36 cellular contexts compared by ENCODE assay signal in genomic region chr2:240888890-240889573, GRCh38. TPM values are rescaled to one million over a fixed set of nuclear protein-coding genes. Genes with fewer than 3 reads are reported as not detected.
"Had no signal": no experiment of that assay in that cellular context is flagged by ENCODE, and none has a peak within 500 bp of the region (broad histone marks: within the 10 kb centered on the region; RNA-seq: fewer than 3 reads in every experiment).

No MANE protein-coding gene starts in this region.

- H3K27me3 Mint-ChIP-seq: activated B cell treated with CpG ODN at 0.5 μM for 24 hours; activated CD4-positive, alpha-beta memory T cell treated with anti-CD3 and anti-CD28 coated beads for 36 hours; activated naive CD4-positive, alpha-beta T cell treated with anti-CD3 and anti-CD28 coated beads, Interleukin-2, amount 10 ng/mL, durations not matched to agents 7 days and 5 days; activated naive CD8-positive, alpha-beta T cell treated with anti-CD3 and anti-CD28 coated beads, Interleukin-2, amount 10 ng/mL, durations not matched to agents 7 days and 5 days had no signal

- ATAC-seq: activated T-cell treated with anti-CD3 and anti-CD28 coated beads, Interleukin-2, amount 50 U/mL, for 4 hours; PC-3 had no signal

- H3K4me1 Mint-ChIP-seq: activated B cell treated with CpG ODN at 0.5 μM for 24 hours; activated naive CD4-positive, alpha-beta T cell treated with anti-CD3 and anti-CD28 coated beads, Interleukin-2, amount 10 ng/mL, durations not matched to agents 7 days and 5 days; activated naive CD8-positive, alpha-beta T cell treated with anti-CD3 and anti-CD28 coated beads, Interleukin-2, amount 10 ng/mL, durations not matched to agents 7 days and 5 days had no signal

- H3K9ac ChIP-seq: KMS-11 had no signal

- H3K4me3 Mint-ChIP-seq: activated B cell treated with CpG ODN at 0.5 μM for 24 hours; activated CD4-positive, alpha-beta memory T cell treated with anti-CD3 and anti-CD28 coated beads for 36 hours; activated naive CD4-positive, alpha-beta T cell treated with anti-CD3 and anti-CD28 coated beads, Interleukin-2, amount 10 ng/mL, durations not matched to agents 7 days and 5 days; activated naive CD8-positive, alpha-beta T cell treated with anti-CD3 and anti-CD28 coated beads, Interleukin-2, amount 10 ng/mL, durations not matched to agents 7 days and 5 days; activated T-cell treated with anti-CD3 and anti-CD28 coated beads, Interleukin-2, amount 50 U/mL, for 4 hours had no signal

- H3K4me1 ChIP-seq: ascending aorta, Peyer's patch had no signal

- H3K36me3 Mint-ChIP-seq: activated CD4-positive, alpha-beta memory T cell treated with anti-CD3 and anti-CD28 coated beads for 36 hours; activated naive CD4-positive, alpha-beta T cell treated with anti-CD3 and anti-CD28 coated beads, Interleukin-2, amount 10 ng/mL, durations not matched to agents 7 days and 5 days; activated naive CD8-positive, alpha-beta T cell treated with anti-CD3 and anti-CD28 coated beads, Interleukin-2, amount 10 ng/mL, durations not matched to agents 7 days and 5 days had no signal

- H3K4me3 ChIP-seq: ascending aorta, cardiac muscle cell, Peyer's patch had no signal

- H3K9me3 ChIP-seq: ascending aorta, Peyer's patch had no signal

- DNase-seq: activated B cell treated with CpG ODN at 0.5 μM for 24 hours; activated CD4-positive, alpha-beta memory T cell treated with anti-CD3 and anti-CD28 coated beads for 36 hours; activated CD4-positive, alpha-beta T cell treated with anti-CD3 and anti-CD28 coated beads for 4 hours; activated CD4-positive, alpha-beta T cell treated with anti-CD3 and anti-CD28 coated beads, Interleukin-2, amount 50 U/mL, for 1 hour; activated CD4-positive, CD25-positive, alpha-beta regulatory T cell treated with anti-CD3 and anti-CD28 coated beads, Interleukin-2, amount 50 U/mL, for 72 hours; activated CD8-positive, alpha-beta memory T cell treated with anti-CD3 and anti-CD28 coated beads, Interleukin-2, amount 50 U/mL, for 4 hours; activated effector memory CD4-positive, alpha-beta T cell treated with Interleukin-2 at 50 U/mL for 16 hours; activated naive CD4-positive, alpha-beta T cell treated with anti-CD3 and anti-CD28 coated beads, Interleukin-2, amount 10 ng/mL, durations not matched to agents 7 days and 5 days; activated naive CD8-positive, alpha-beta T cell treated with anti-CD3 and anti-CD28 coated beads, Interleukin-2, amount 10 ng/mL, durations not matched to agents 7 days and 5 days; activated T-cell treated with anti-CD3 and anti-CD28 coated beads for 4 hours; activated T-cell treated with anti-CD3 and anti-CD28 coated beads, Interleukin-2, amount 50 U/mL, for 4 hours; amygdala; MM.1S; MV-4-11; NCI-H1092; NCI-H1436 treated with DMSO at 0.1 percent for 48 hours; NCI-H1694 treated with DMSO at 0.1 percent for 48 hours; NCI-H2029 treated with DMSO at 0.1 percent for 48 hours; NCI-H2107; NCI-H2171; NCI-H510A; NCI-H526; NCI-H748 treated with DMSO at 0.1 percent for 48 hours; NK-92 treated with Interleukin-12 subunit alpha and Interleukin-12 subunit beta, amount 100 ng/mL, for 24 hours; PC-3; Peyer's patch; RPMI8226; SW 1271; T-helper 1 cell; T-helper 2 cell; T-helper 9 cell had no signal

- H3K36me3 ChIP-seq: ascending aorta, cardiac muscle cell, Peyer's patch had no signal

- H3K27me3 ChIP-seq: ascending aorta, cardiac muscle cell, Peyer's patch had no signal

- H3K27ac ChIP-seq: ascending aorta, cardiac muscle cell, KMS-11, Peyer's patch, VCaP had no signal

- H3K27ac Mint-ChIP-seq: activated B cell treated with CpG ODN at 0.5 μM for 24 hours; activated CD4-positive, alpha-beta memory T cell treated with anti-CD3 and anti-CD28 coated beads for 36 hours; activated naive CD4-positive, alpha-beta T cell treated with anti-CD3 and anti-CD28 coated beads, Interleukin-2, amount 10 ng/mL, durations not matched to agents 7 days and 5 days; activated naive CD8-positive, alpha-beta T cell treated with anti-CD3 and anti-CD28 coated beads, Interleukin-2, amount 10 ng/mL, durations not matched to agents 7 days and 5 days had no signal

- H3K9me3 Mint-ChIP-seq: activated B cell treated with CpG ODN at 0.5 μM for 24 hours; activated CD4-positive, alpha-beta memory T cell treated with anti-CD3 and anti-CD28 coated beads for 36 hours; activated naive CD4-positive, alpha-beta T cell treated with anti-CD3 and anti-CD28 coated beads, Interleukin-2, amount 10 ng/mL, durations not matched to agents 7 days and 5 days; activated T-cell treated with anti-CD3 and anti-CD28 coated beads, Interleukin-2, amount 50 U/mL, for 4 hours had no signal

RNA-seq across cellular contexts. Expression of gene MAB21L4, which starts 6.9 kb away (rescaled TPM):
- total RNA-seq: activated B cell treated with CpG ODN at 0.5 μM for 24 hours; activated CD4-positive, alpha-beta memory T cell treated with anti-CD3 and anti-CD28 coated beads for 36 hours; activated naive CD8-positive, alpha-beta T cell treated with anti-CD3 and anti-CD28 coated beads, Interleukin-2, amount 10 ng/mL, durations not matched to agents 7 days and 5 days; activated T-cell treated with anti-CD3 and anti-CD28 coated beads, Interleukin-2, amount 50 U/mL, for 4 hours; ascending aorta; cardiac muscle cell; LHCN-M2 had no signal
- polyA plus RNA-seq: cardiac muscle cell had no signal

RNA-seq across cellular contexts. Expression of gene CROCC2, which starts 17.1 kb away (rescaled TPM):
- total RNA-seq: activated B cell treated with CpG ODN at 0.5 μM for 24 hours; activated CD4-positive, alpha-beta memory T cell treated with anti-CD3 and anti-CD28 coated beads for 36 hours; activated naive CD8-positive, alpha-beta T cell treated with anti-CD3 and anti-CD28 coated beads, Interleukin-2, amount 10 ng/mL, durations not matched to agents 7 days and 5 days; activated T-cell treated with anti-CD3 and anti-CD28 coated beads, Interleukin-2, amount 50 U/mL, for 4 hours; cardiac muscle cell; PC-3 had no signal
- polyA plus RNA-seq: cardiac muscle cell had no signal

RNA-seq across cellular contexts. Expression of gene AGXT, which starts 20.4 kb away (rescaled TPM):
- total RNA-seq: activated B cell treated with CpG ODN at 0.5 μM for 24 hours; activated CD4-positive, alpha-beta memory T cell treated with anti-CD3 and anti-CD28 coated beads for 36 hours; activated naive CD8-positive, alpha-beta T cell treated with anti-CD3 and anti-CD28 coated beads, Interleukin-2, amount 10 ng/mL, durations not matched to agents 7 days and 5 days; ascending aorta; LHCN-M2; PC-3 had no signal
